Comparison of ENCODE assay signal across 8 cellular contexts in the genomic region with DNA sequence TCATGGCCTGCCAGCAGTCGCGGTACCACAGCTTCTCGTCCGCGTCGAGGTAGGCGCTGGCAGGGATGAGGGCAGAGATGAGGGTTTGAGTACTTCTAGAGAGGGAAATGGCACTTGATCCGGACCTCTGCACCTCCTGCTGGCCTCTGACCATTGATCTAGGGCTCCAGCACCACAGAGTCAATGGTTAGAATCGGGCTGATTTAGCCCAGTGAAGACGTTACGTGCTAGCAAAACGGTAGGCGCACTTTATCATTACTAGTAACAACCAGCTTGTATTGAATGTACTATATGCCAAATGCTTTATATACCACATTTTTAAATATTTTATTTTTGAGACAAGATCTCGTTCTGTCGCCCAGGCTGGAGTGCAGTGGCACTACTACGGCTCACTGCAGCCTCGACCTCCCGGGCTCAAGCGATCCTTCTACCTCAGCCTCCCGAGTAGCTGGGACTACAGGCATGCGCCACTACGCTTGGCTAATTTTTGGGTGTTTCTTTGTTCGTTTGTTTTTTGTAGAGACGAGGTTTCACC. TPM values are rescaled to one million over a fixed set of nuclear protein-coding genes. Genes with fewer than 3 reads are reported as not detected.
DNase-seq lines count a peak whose midpoint lies in the region; TF ChIP-seq lines count a peak whose summit lies in the region.

No MANE protein-coding gene starts in this region.

- peak; percentile 2 for TF ChIP-seq CTCF in GM12865 (IDR thresholded peaks at IDR 0.05; ENCODE audit: insufficient read depth, low read depth, low read length, missing control alignments)
- no peak for TF ChIP-seq CTCF in OCI-LY7 (conservative IDR thresholded peaks at IDR 0.05; ENCODE audit: low read length)
- peak; percentile 15 for TF ChIP-seq CTCF in epithelial cell of esophagus (IDR thresholded peaks at IDR 0.05; ENCODE audit: insufficient read depth, low read depth, low read length, missing control alignments)
- TF ChIP-seq CTCF in progenitor cell of endocrine pancreas (IDR thresholded peaks at IDR 0.05; ENCODE audit: unreplicated experiment) = no peak

- H3K4me1 Mint-ChIP-seq in progenitor cell of endocrine pancreas (ENCODE audit: low read depth) = peaks cover 13% of the 10 kb centered on the region

- peak overlapping the region; percentile 61 for H2AFZ ChIP-seq in OCI-LY7 (ENCODE audit: low read length)

- peaks cover 37% of the 10 kb centered on the region for H3K79me2 ChIP-seq in OCI-LY7 (ENCODE audit: insufficient read depth, low read depth, low read length)

- POLR2A ChIA-PET in OCI-LY7 (lab: Charles Lee) = interaction anchor here (0.5 to 1.7 kb wide), 11 partner anchors 8 to 457 kb away, joined by 3 to 7 read pairs (median 3); partner anchors contain the start of genes GFOD2 and NUTF2

- H3K27me3 Mint-ChIP-seq in progenitor cell of endocrine pancreas = no peaks in the 10 kb centered on the region

- no peaks in the 10 kb centered on the region for H3K9me2 ChIP-seq in OCI-LY7 (ENCODE audit: insufficient read depth, low read length)

- peak overlapping the region; percentile 84 for H3K4me3 ChIP-seq in GM12865 (ENCODE audit: low read depth, low read length)
- peak overlapping the region; percentile 80 for H3K4me3 ChIP-seq in OCI-LY7 (ENCODE audit: low read depth, low read length, poor library complexity, severe bottlenecking)
- H3K4me3 ChIP-seq in epithelial cell of esophagus (ENCODE audit: low read length) = peak overlapping the region; percentile 95

- H3K4me3 Mint-ChIP-seq in progenitor cell of endocrine pancreas (ENCODE audit: low read depth) = peak overlapping the region; percentile 94

- no peak overlapping the region for H3K27ac ChIP-seq in OCI-LY7 (ENCODE audit: low read depth, low read length, poor library complexity, severe bottlenecking)

- H3K9me3 Mint-ChIP-seq in progenitor cell of endocrine pancreas (ENCODE audit: low read depth) = no peaks in the 10 kb centered on the region

- no TSS peak for BruUV-seq in OCI-LY7 (replicated peaks; lab: Mats Ljungman, UMichigan)

- peaks cover 6% of the 10 kb centered on the region for H3K36me3 Mint-ChIP-seq in progenitor cell of endocrine pancreas (ENCODE audit: insufficient read depth)

- peak overlapping the region; percentile 96 for H3K27ac Mint-ChIP-seq in progenitor cell of endocrine pancreas

- H3K36me3 ChIP-seq in OCI-LY7 (ENCODE audit: insufficient read depth, low read length) = peaks cover 28% of the 10 kb centered on the region

- in situ Hi-C loops in ACHN (cut with HindIII; ENCODE audit: low pct_ligation_motif_present, low pct_unique_long_range_greater_than_20kb, low sequenced_read_pairs) = no loop called here
- in situ Hi-C loops in KBM-7 (cut with MboI; ENCODE audit: low pct_unique_long_range_greater_than_20kb, low sequenced_read_pairs) = no loop called here

- H3K4me2 ChIP-seq in OCI-LY7 (ENCODE audit: low read length) = peak overlapping the region; percentile 84

- H3K9me3 ChIP-seq in OCI-LY7 (ENCODE audit: low read length) = no peaks in the 10 kb centered on the region

- CTCF ChIA-PET in OCI-LY7 (lab: Charles Lee; ENCODE audit: unreplicated experiment) = interaction anchor here (0.6 kb wide), 1 partner anchor 9 kb away, joined by 3 read pairs; no protein-coding TSS in a partner anchor

- intact Hi-C loops in OCI-LY7 (cut with micrococcal nuclease; ENCODE audit: unreplicated experiment) = loop anchor here (10.0 kb wide), 1 partner anchor 262 kb away; no protein-coding TSS in a partner anchor

- H4K20me1 ChIP-seq in OCI-LY7 (ENCODE audit: insufficient read depth, low read length) = no peaks in the 10 kb centered on the region

- DNase-seq in GM12865 (ENCODE audit: low read depth) (no peak), OCI-LY7 (ENCODE audit: low spot score) (no peak), epithelial cell of esophagus (ENCODE audit: low read depth) (no peak), progenitor cell of endocrine pancreas (ENCODE audit: low spot score, unreplicated experiment) (no peak), ACHN (no peak), KBM-7 (no peak), inferior parietal cortex (ENCODE audit: extremely low spot score) (no peak), epidermal melanocyte (ENCODE audit: insufficient read length, low spot score) (no peak)

- H3K4me1 ChIP-seq in OCI-LY7 (ENCODE audit: insufficient read depth, low read length, poor library complexity, severe bottlenecking) = peaks cover 37% of the 10 kb centered on the region

RNA-seq across cellular contexts. Expression of gene TSNAXIP1, which starts 0.5 kb away (rescaled TPM):
- 0.28 and 0.76 TPM in 2 replicates for total RNA-seq in OCI-LY7 (2014; rRNA removed; shearing (Covaris generic))
- 0.68 and 0.91 TPM in 2 replicates for total RNA-seq in OCI-LY7 (2022)
- 12.3 and 14.5 TPM in 2 replicates for total RNA-seq in progenitor cell of endocrine pancreas

RNA-seq across cellular contexts. Expression of gene RANBP10, which starts 0.9 kb away (rescaled TPM):
- total RNA-seq in OCI-LY7 (2014; rRNA removed; shearing (Covaris generic)) = 6.7 and 12.3 TPM in 2 replicates
- total RNA-seq in OCI-LY7 (2022) (20.0 and 21.4 TPM in 2 replicates), progenitor cell of endocrine pancreas (33.5 and 34.1 TPM in 2 replicates)

RNA-seq across cellular contexts. Expression of gene THAP11, which starts 34.9 kb away (rescaled TPM):
- total RNA-seq in OCI-LY7 (2014; rRNA removed; shearing (Covaris generic)) = 52.9 and 66.3 TPM in 2 replicates
- total RNA-seq in OCI-LY7 (2022) (38.8 and 39.5 TPM in 2 replicates), progenitor cell of endocrine pancreas (28.6 and 32.0 TPM in 2 replicates)

RNA-seq across cellular contexts. Expression of gene NUTF2, which starts 39.5 kb away (rescaled TPM):
- 168 and 187 TPM in 2 replicates for total RNA-seq in OCI-LY7 (2014; rRNA removed; shearing (Covaris generic))
- 143 and 144 TPM in 2 replicates for total RNA-seq in OCI-LY7 (2022)
- total RNA-seq in progenitor cell of endocrine pancreas = 167 and 177 TPM in 2 replicates

RNA-seq across cellular contexts. Expression of gene CENPT, which starts 40.3 kb away (rescaled TPM):
- 74.7 and 85.3 TPM in 2 replicates for total RNA-seq in OCI-LY7 (2014; rRNA removed; shearing (Covaris generic))
- total RNA-seq in OCI-LY7 (2022) (48.9 and 55.4 TPM in 2 replicates), progenitor cell of endocrine pancreas (76.2 and 80.6 TPM in 2 replicates)

Comparison
In these comparisons a context has a peak if more than half of its experiments do, and no peak if none do; other contexts are left out.
1. CTCF ChIP-seq: peak in GM12865 (single experiment) and epithelial cell of esophagus (single experiment); none in OCI-LY7 (single experiment) and progenitor cell of endocrine pancreas (single experiment).
2. Peak in every context shown above with its lines, with median percentiles within 50 percentile points of each other: H3K4me3 ChIP-seq.